Comparison of ENCODE assay signal across 10 cellular contexts in genomic region chr7:43586251-43586900, GRCh38. TPM values are rescaled to one million over a fixed set of nuclear protein-coding genes. Genes with fewer than 3 reads are reported as not detected.
DNase-seq lines count a peak whose midpoint lies in the region; ATAC-seq and TF ChIP-seq lines count a peak whose summit lies in the region.
"Had no signal": no experiment of that assay in that cellular context is flagged by ENCODE, and none has a peak within 500 bp of the region (broad histone marks: within the 10 kb centered on the region; RNA-seq: fewer than 3 reads in every experiment).

No MANE protein-coding gene starts in this region.

- H3K4me3 Mint-ChIP-seq in MCF 10A (ENCODE audit: unreplicated experiment), result peak overlapping the region; percentile 93
- peak overlapping the region; percentile 95 for H3K4me3 Mint-ChIP-seq in T-helper 17 cell

- TF ChIP-seq CTCF in MCF 10A (IDR thresholded peaks at IDR 0.05; ENCODE audit: unreplicated experiment) (no peak), breast epithelium (IDR thresholded peaks at IDR 0.05) (no peak), uterus (IDR thresholded peaks at IDR 0.05) (no peak)

- H3K4me3 ChIP-seq in breast epithelium (peak overlapping the region in 1 of 3 donors; percentile 99), uterus (no peak overlapping the region)
- H3K4me3 ChIP-seq: prostate gland had no signal

- H3K27me3 ChIP-seq in breast epithelium (no peaks in the 10 kb centered on the region), uterus (no peaks in the 10 kb centered on the region)

- ATAC-seq in T-helper 17 cell (peak; percentile 48), GM21737 (IDR thresholded peaks at IDR 0.05; ENCODE audit: unreplicated experiment) (no peak)

- H3K4me1 Mint-ChIP-seq in MCF 10A (ENCODE audit: insufficient read depth, unreplicated experiment) (peaks cover 38% of the 10 kb centered on the region), T-helper 17 cell (peaks cover 48% of the 10 kb centered on the region)

- TF ChIP-seq POLR2A in breast epithelium (IDR thresholded peaks at IDR 0.05) (no peak), uterus (IDR thresholded peaks at IDR 0.05) (no peak)

- H3K27ac ChIP-seq in breast epithelium (peak overlapping the region in 1 of 2 donors; percentile 94), uterus (no peak overlapping the region)

- CTCF ChIA-PET in MCF 10A (lab: Yijun Ruan, JAX), result interaction anchor here (0.6 to 12.2 kb wide), 6 partner anchors 12 to 136 kb away, joined by 3 to 211 read pairs (median 5); no protein-coding TSS in a partner anchor

- H3K36me3 ChIP-seq in breast epithelium, result no peaks in the 10 kb centered on the region
- H3K36me3 ChIP-seq in uterus, result no peaks in the 10 kb centered on the region
- H3K36me3 ChIP-seq: prostate gland had no signal

- no peaks in the 10 kb centered on the region for H3K27me3 Mint-ChIP-seq in MCF 10A (ENCODE audit: insufficient read depth, unreplicated experiment)
- H3K27me3 Mint-ChIP-seq in T-helper 17 cell, result peaks cover 6% of the 10 kb centered on the region

- H3K36me3 Mint-ChIP-seq in MCF 10A (ENCODE audit: insufficient read depth, unreplicated experiment), result peaks cover 15% of the 10 kb centered on the region
- peaks cover 10% of the 10 kb centered on the region for H3K36me3 Mint-ChIP-seq in T-helper 17 cell (ENCODE audit: low read depth)

- intact Hi-C loops in MCF 10A (cut with micrococcal nuclease) (no loop called here), breast epithelium (cut with DNase I; ENCODE audit: low total_unique reads) (no loop called here), uterus (cut with DNase I; ENCODE audit: low total_unique reads) (loop anchor here (10.0 kb wide), 1 partner anchor 248 kb away; no protein-coding TSS in a partner anchor)

- peak overlapping the region; percentile 95 for H3K27ac Mint-ChIP-seq in MCF 10A (ENCODE audit: low read depth, unreplicated experiment)
- H3K27ac Mint-ChIP-seq in T-helper 17 cell, result peak overlapping the region; percentile 98

- no TSS peak for BruUV-seq in MCF 10A (replicated peaks; lab: Mats Ljungman, UMichigan)

- H3K4me1 ChIP-seq in breast epithelium, result no peaks in the 10 kb centered on the region
- no peaks in the 10 kb centered on the region for H3K4me1 ChIP-seq in uterus

- H3K9me3 ChIP-seq in breast epithelium (no peaks in the 10 kb centered on the region), T-helper 17 cell (ENCODE audit: control insufficient read depth, low read length, poor library complexity, severe bottlenecking) (no peaks in the 10 kb centered on the region), uterus (no peaks in the 10 kb centered on the region)
- H3K9me3 ChIP-seq: prostate gland had no signal

- DNase-seq in MCF 10A (ENCODE audit: unreplicated experiment) (peak; percentile 63), breast epithelium (ENCODE audit: low spot score in 2 of 2) (no peak), T-helper 17 cell (no peak), fibroblast of peridontal ligament (ENCODE audit: extremely low read depth) (peak; percentile 54), NCI-H82 treated with DMSO at 0.1 percent for 48 hours (lab: John Stamatoyannopoulos, UW; ENCODE audit: unreplicated experiment) (no peak), uterus (no peak)
- no peak for DNase-seq in activated CD4-positive, CD25-positive, alpha-beta regulatory T cell treated with anti-CD3 and anti-CD28 coated beads, Interleukin-2, amount 50 U/mL, for 72 hours
- DNase-seq: NCI-H524 had no signal

- H3K9me3 Mint-ChIP-seq in MCF 10A (ENCODE audit: unreplicated experiment), result no peaks in the 10 kb centered on the region

- POLR2A ChIA-PET in MCF 10A (lab: Yijun Ruan, JAX), result interaction anchor here (0.6 to 9.8 kb wide), 25 partner anchors 8 to 286 kb away, joined by 3 to 182 read pairs (median 5); partner anchors contain the start of genes COA1 and MRPS24

RNA-seq across cellular contexts. Expression of gene STK17A, which starts 3.5 kb away (rescaled TPM):
- total RNA-seq in MCF 10A (2022) (27.2 and 51.6 TPM in 2 replicates), breast epithelium (10 to 100 TPM; 13.3 to 24.3 (median 24.1) TPM), T-helper 17 cell (100 to 1,000 TPM; 107 to 124 TPM), uterus (10 to 100 TPM in 2 of 4 donors, 1 to 10 TPM in 2; 2.3 to 25.2 (median 7.5) TPM)

Comparison
In these comparisons a context has a peak if more than half of its experiments do, and no peak if none do; other contexts are left out.
1. DNase-seq: peak in MCF 10A (single experiment) and fibroblast of peridontal ligament (single experiment); none in breast epithelium (0 of 2), T-helper 17 cell (0 of 3), NCI-H82 treated with DMSO at 0.1 percent for 48 hours (single experiment), uterus (0 of 2) and activated CD4-positive, CD25-positive, alpha-beta regulatory T cell treated with anti-CD3 and anti-CD28 coated beads, Interleukin-2, amount 50 U/mL, for 72 hours (single experiment).